8 cellular contexts compared by ENCODE assay signal in genomic region chr2:240513544-240514287, GRCh38. TPM values are rescaled to one million over a fixed set of nuclear protein-coding genes. Genes with fewer than 3 reads are reported as not detected.
DNase-seq lines count a peak whose midpoint lies in the region; ATAC-seq and TF ChIP-seq lines count a peak whose summit lies in the region.

No MANE protein-coding gene starts in this region.

- H3K4me1 Mint-ChIP-seq in natural killer cell, result peaks cover 6 to 20% of the 10 kb centered on the region in 2 donors
- peaks cover 11% of the 10 kb centered on the region for H3K4me1 Mint-ChIP-seq in stimulated activated memory B cell treated with anti-CD40 and anti-IgM and Interleukin-4, amounts not matched to agents 10 μg/mL and 1 μg/mL and 100 μg/mL, for 72 hours

- no peak for TF ChIP-seq POLR2A in erythroblast (IDR thresholded peaks at IDR 0.05; ENCODE audit: low read length)

- DNase-seq in A673 (ENCODE audit: low spot score), result peak; percentile 76
- DNase-seq in activated T-cell treated with anti-CD3 and anti-CD28 coated beads for 1 hour (ENCODE audit: low read depth), result peak; percentile 81
- peak; percentile 80 to 89 for DNase-seq in erythroblast (lab: John Stamatoyannopoulos, UW)
- peak; percentile 80 for DNase-seq in natural killer cell

- H3K4me3 ChIP-seq in A673 (ENCODE audit: low read depth, low read length, poor library complexity, severe bottlenecking) (no peak overlapping the region), OCI-LY3 (ENCODE audit: low read length) (peak overlapping the region; percentile 14; the same call in 1 of the 2 replicates)

- H3K36me3 ChIP-seq in A673 (ENCODE audit: insufficient read depth, low read length, poor library complexity, severe bottlenecking) (no peaks in the 10 kb centered on the region), OCI-LY3 (replicated peaks; ENCODE audit: low read depth, low read length) (peaks cover 2% of the 10 kb centered on the region)

- H3K4me2 ChIP-seq in OCI-LY3 (ENCODE audit: low read length), result peak overlapping the region; percentile 50

- TF ChIP-seq CTCF in A673 (conservative IDR thresholded peaks at IDR 0.05; ENCODE audit: low read depth, low read length) (peak; percentile 89), OCI-LY3 (IDR thresholded peaks at IDR 0.05; ENCODE audit: low read depth, low read length) (peak; percentile 71), natural killer cell (IDR thresholded peaks at IDR 0.05) (peak; percentile 86)

- POLR2A ChIA-PET in A673 (lab: Charles Lee; ENCODE audit: low non-redundant PET), result no interaction called here

- CTCF ChIA-PET in A673 (lab: Charles Lee), result interaction anchor here (0.6 to 0.8 kb wide), 3 partner anchors 48 to 327 kb away, joined by 3 to 4 read pairs (median 3); no protein-coding TSS in a partner anchor

- H3K36me3 Mint-ChIP-seq in natural killer cell, result no peaks in the 10 kb centered on the region
- peaks cover 39% of the 10 kb centered on the region for H3K36me3 Mint-ChIP-seq in stimulated activated memory B cell treated with anti-CD40 and anti-IgM and Interleukin-4, amounts not matched to agents 10 μg/mL and 1 μg/mL and 100 μg/mL, for 72 hours

- H3K9me3 Mint-ChIP-seq in natural killer cell, result no peaks in the 10 kb centered on the region
- peaks cover 4% of the 10 kb centered on the region for H3K9me3 Mint-ChIP-seq in stimulated activated memory B cell treated with anti-CD40 and anti-IgM and Interleukin-4, amounts not matched to agents 10 μg/mL and 1 μg/mL and 100 μg/mL, for 72 hours

- no peak overlapping the region for H3K27ac ChIP-seq in A673 (ENCODE audit: low read depth, low read length, poor library complexity, severe bottlenecking)
- peak overlapping the region; percentile 58 for H3K27ac ChIP-seq in OCI-LY3 (ENCODE audit: low read length)

- peak overlapping the region; percentile 7 to 78 for H3K27ac Mint-ChIP-seq in natural killer cell
- H3K27ac Mint-ChIP-seq in stimulated activated memory B cell treated with anti-CD40 and anti-IgM and Interleukin-4, amounts not matched to agents 10 μg/mL and 1 μg/mL and 100 μg/mL, for 72 hours, result peak overlapping the region; percentile 51

- H3K79me2 ChIP-seq in OCI-LY3 (ENCODE audit: low read length), result no peaks in the 10 kb centered on the region

- BruUV-seq in A673 (replicated peaks; lab: Mats Ljungman, UMichigan), result no TSS peak

- intact Hi-C loops in A673 (cut with micrococcal nuclease; ENCODE audit: unreplicated experiment), result no loop called here
- intact Hi-C loops in natural killer cell (cut with micrococcal nuclease), result loop anchor here (1.0 to 10.0 kb wide), 4 partner anchors 51 to 327 kb away; partner anchors contain the start of genes DUSP28 and RNPEPL1

- no peaks in the 10 kb centered on the region for H3K9me3 ChIP-seq in A673 (ENCODE audit: low read depth, low read length, poor library complexity, severe bottlenecking)
- no peaks in the 10 kb centered on the region for H3K9me3 ChIP-seq in OCI-LY3 (ENCODE audit: insufficient read depth, low read length)

- ATAC-seq in GM18517 (IDR thresholded peaks at IDR 0.05; ENCODE audit: unreplicated experiment), result peak; percentile 82
- ATAC-seq in HG03025 (IDR thresholded peaks at IDR 0.05; ENCODE audit: low FRiP score, unreplicated experiment), result peak; percentile 81
- ATAC-seq in natural killer cell, result peak; percentile 95 to 99 (median 99)
- peak; percentile 97 for ATAC-seq in stimulated activated memory B cell treated with anti-CD40 and anti-IgM and Interleukin-4, amounts not matched to agents 10 μg/mL and 1 μg/mL and 100 μg/mL, for 72 hours

- H3K4me1 ChIP-seq in A673 (ENCODE audit: insufficient read depth, low read length, poor library complexity, severe bottlenecking) (no peaks in the 10 kb centered on the region), OCI-LY3 (ENCODE audit: low read length) (peaks cover 15% of the 10 kb centered on the region)

- no peak overlapping the region for H2AFZ ChIP-seq in OCI-LY3 (ENCODE audit: low read depth, low read length)

- no peaks in the 10 kb centered on the region for H4K20me1 ChIP-seq in OCI-LY3 (ENCODE audit: insufficient read depth, low read length)

- peak overlapping the region; percentile 28; the same call in 1 of the 2 replicates for H3K9ac ChIP-seq in OCI-LY3 (ENCODE audit: low read length)

- H3K27me3 Mint-ChIP-seq in natural killer cell (ENCODE audit: low read depth in 2 of 2), result no peaks in the 10 kb centered on the region
- H3K27me3 Mint-ChIP-seq in stimulated activated memory B cell treated with anti-CD40 and anti-IgM and Interleukin-4, amounts not matched to agents 10 μg/mL and 1 μg/mL and 100 μg/mL, for 72 hours, result no peaks in the 10 kb centered on the region

- H3K27me3 ChIP-seq in A673 (replicated peaks; ENCODE audit: insufficient read depth, low read depth, low read length, poor library complexity) (no peaks in the 10 kb centered on the region), OCI-LY3 (ENCODE audit: low read depth, low read length) (no peaks in the 10 kb centered on the region)

- no peak overlapping the region for H3K4me3 Mint-ChIP-seq in natural killer cell
- H3K4me3 Mint-ChIP-seq in stimulated activated memory B cell treated with anti-CD40 and anti-IgM and Interleukin-4, amounts not matched to agents 10 μg/mL and 1 μg/mL and 100 μg/mL, for 72 hours, result peak overlapping the region; percentile 18

RNA-seq across cellular contexts. Expression of gene ANKMY1, which starts 44.1 kb away (rescaled TPM):
- 21.0 and 21.8 TPM in 2 replicates for total RNA-seq in A673 (2021)
- 10 to 100 TPM; 43.8 to 51.5 (median 46.6) TPM for total RNA-seq in natural killer cell

RNA-seq across cellular contexts. Expression of gene DUSP28, which starts 46.4 kb away (rescaled TPM):
- total RNA-seq in A673 (2021), result 4.9 and 5.1 TPM in 2 replicates
- total RNA-seq in natural killer cell, result 10 to 100 TPM; 13.5 to 25.2 (median 18.5) TPM

RNA-seq across cellular contexts. Expression of gene RNPEPL1, which starts 54.6 kb away (rescaled TPM):
- total RNA-seq in A673 (2021) (26.5 and 29.4 TPM in 2 replicates), natural killer cell (100 to 1,000 TPM; 145 to 167 (median 164) TPM)
